16 cellular contexts compared by ENCODE assay signal in the genomic region with DNA sequence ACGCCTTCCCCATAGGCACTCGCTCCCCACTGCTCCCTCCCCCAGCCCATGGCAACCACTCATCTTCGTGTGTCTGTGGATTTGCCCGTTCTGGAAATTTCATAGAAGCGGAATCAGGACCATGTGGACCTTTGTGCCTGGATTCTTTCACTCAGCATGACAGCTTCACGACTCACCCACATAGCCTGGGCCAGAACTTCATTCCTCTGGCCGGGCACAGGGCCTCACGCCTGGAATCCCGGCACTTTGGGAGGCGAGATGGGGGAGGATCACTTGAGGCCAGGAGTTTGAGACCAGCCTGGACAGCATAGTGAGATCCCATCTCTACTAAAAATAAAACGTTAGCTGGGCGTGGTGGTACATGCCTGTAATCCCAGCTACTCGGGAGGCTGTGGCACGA. TPM values are rescaled to one million over a fixed set of nuclear protein-coding genes. Genes with fewer than 3 reads are reported as not detected.
A peak's percentile ranks its signal among the peaks of the same experiment; 100 is the strongest.
DNase-seq lines count a peak whose midpoint lies in the region; ATAC-seq and TF ChIP-seq lines count a peak whose summit lies in the region.
"Had no signal": no experiment of that assay in that cellular context is flagged by ENCODE, and none has a peak within 500 bp of the region (broad histone marks: within the 10 kb centered on the region; RNA-seq: fewer than 3 reads in every experiment).

No MANE protein-coding gene starts in this region.

- H3K36me3 ChIP-seq in SK-N-SH (replicated peaks in 1 of 2; ENCODE audit: control insufficient read depth in 1 of 2, insufficient read depth in 2 of 2, low read length in 1 of 2) (no peaks in the 10 kb centered on the region), OCI-LY7 (ENCODE audit: insufficient read depth, low read length) (no peaks in the 10 kb centered on the region)

- H2AFZ ChIP-seq in SK-N-SH (ENCODE audit: low read depth) (no peak overlapping the region), OCI-LY7 (ENCODE audit: low read length) (no peak overlapping the region)

- 74% methylated on average over 14 of the region's 14 CpGs for WGBS in SK-N-SH (ENCODE audit: low lambda C conversion rate)

- peaks cover 0 to 15% of the 10 kb centered on the region in 2 experiments; a peak in 1 of 4 replicates for H3K4me1 ChIP-seq in SK-N-SH (ENCODE audit: control insufficient read depth in 1 of 2, insufficient read depth in 2 of 2, low read depth in 1 of 2, low read length in 1 of 2)
- H3K4me1 ChIP-seq in OCI-LY7 (ENCODE audit: insufficient read depth, low read length, poor library complexity, severe bottlenecking), result peaks cover 8% of the 10 kb centered on the region

- H3K9me3 ChIP-seq in SK-N-SH (no peaks in the 10 kb centered on the region), OCI-LY7 (ENCODE audit: low read length) (no peaks in the 10 kb centered on the region)

- no peak overlapping the region for H3K27ac Mint-ChIP-seq in activated T-helper 1 cell treated with anti-CD3 and anti-CD28 coated beads, Interleukin-12 subunit alpha, Interleukin-12 subunit beta, Interleukin-2, Interleukin-4 antibody, amounts not matched to agents 30 ng/mL and 10 ng/mL and 1 ng/mL, durations not matched to agents 14 hours and 24 hours and 36 hours
- peak overlapping the region; percentile 97 to 100 (median 99) for H3K27ac Mint-ChIP-seq in naive B cell
- H3K27ac Mint-ChIP-seq: type B pancreatic cell had no signal

- no peaks in the 10 kb centered on the region for H3F3A ChIP-seq in SK-N-SH (replicated peaks; ENCODE audit: insufficient read depth)

- no peaks in the 10 kb centered on the region; the same call in 1 of the 2 replicates for H3K27me3 ChIP-seq in SK-N-SH (ENCODE audit: insufficient read depth)

- no peaks in the 10 kb centered on the region for H4K20me1 ChIP-seq in SK-N-SH (ENCODE audit: insufficient read depth)
- H4K20me1 ChIP-seq in OCI-LY7 (ENCODE audit: insufficient read depth, low read length), result no peaks in the 10 kb centered on the region

- H3K27me3 Mint-ChIP-seq in activated T-helper 1 cell treated with anti-CD3 and anti-CD28 coated beads, Interleukin-12 subunit alpha, Interleukin-12 subunit beta, Interleukin-2, Interleukin-4 antibody, amounts not matched to agents 30 ng/mL and 10 ng/mL and 1 ng/mL, durations not matched to agents 14 hours and 24 hours and 36 hours (ENCODE audit: insufficient read depth), result peaks cover 29% of the 10 kb centered on the region
- peaks cover 6 to 10% (median 8%) of the 10 kb centered on the region in 3 donors for H3K27me3 Mint-ChIP-seq in naive B cell
- H3K27me3 Mint-ChIP-seq: type B pancreatic cell had no signal

- BruUV-seq in OCI-LY7 (replicated peaks; lab: Mats Ljungman, UMichigan), result no TSS peak

- ATAC-seq in SK-N-SH treated with all-trans-retinoic acid at 6 μM for 48 hours (no peak), naive B cell (ENCODE audit: low read depth in 2 of 2) (no peak)
- ATAC-seq: left ventricle myocardium superior, Panc1 had no signal

- H3K27ac ChIP-seq in SK-N-SH (ENCODE audit: low read depth in 2 of 2, low read length in 1 of 2), result no peak overlapping the region
- no peak overlapping the region for H3K27ac ChIP-seq in OCI-LY7 (ENCODE audit: low read depth, low read length, poor library complexity, severe bottlenecking)

- no peaks in the 10 kb centered on the region for H3K9me3 Mint-ChIP-seq in activated T-helper 1 cell treated with anti-CD3 and anti-CD28 coated beads, Interleukin-12 subunit alpha, Interleukin-12 subunit beta, Interleukin-2, Interleukin-4 antibody, amounts not matched to agents 30 ng/mL and 10 ng/mL and 1 ng/mL, durations not matched to agents 14 hours and 24 hours and 36 hours
- H3K9me3 Mint-ChIP-seq in naive B cell, result no peaks in the 10 kb centered on the region
- H3K9me3 Mint-ChIP-seq: type B pancreatic cell had no signal

- H3K4me1 Mint-ChIP-seq in activated T-helper 1 cell treated with anti-CD3 and anti-CD28 coated beads, Interleukin-12 subunit alpha, Interleukin-12 subunit beta, Interleukin-2, Interleukin-4 antibody, amounts not matched to agents 30 ng/mL and 10 ng/mL and 1 ng/mL, durations not matched to agents 14 hours and 24 hours and 36 hours (ENCODE audit: low read depth), result peaks cover 20% of the 10 kb centered on the region
- peaks cover 35 to 49% (median 45%) of the 10 kb centered on the region in 3 donors for H3K4me1 Mint-ChIP-seq in naive B cell

- no peak overlapping the region for H3K4me3 ChIP-seq in SK-N-SH (ENCODE audit: low read depth in 2 of 2, low read length in 1 of 2)
- no peak overlapping the region for H3K4me3 ChIP-seq in OCI-LY7 (ENCODE audit: low read depth, low read length, poor library complexity, severe bottlenecking)
- H3K4me3 ChIP-seq: smooth muscle cell had no signal

- peak overlapping the region; percentile 77 for H3K4me3 Mint-ChIP-seq in activated T-helper 1 cell treated with anti-CD3 and anti-CD28 coated beads, Interleukin-12 subunit alpha, Interleukin-12 subunit beta, Interleukin-2, Interleukin-4 antibody, amounts not matched to agents 30 ng/mL and 10 ng/mL and 1 ng/mL, durations not matched to agents 14 hours and 24 hours and 36 hours
- H3K4me3 Mint-ChIP-seq in naive B cell, result peak overlapping the region; percentile 75 to 94 (median 90)
- H3K4me3 Mint-ChIP-seq: type B pancreatic cell had no signal

- TF ChIP-seq CTCF in SK-N-SH (IDR thresholded peaks at IDR 0.05) (no peak), OCI-LY7 (conservative IDR thresholded peaks at IDR 0.05; ENCODE audit: low read length) (no peak)

- H3K79me2 ChIP-seq in SK-N-SH (ENCODE audit: insufficient read depth) (no peaks in the 10 kb centered on the region), OCI-LY7 (ENCODE audit: insufficient read depth, low read depth, low read length) (no peaks in the 10 kb centered on the region)

- no peak for TF ChIP-seq RAD21 in SK-N-SH (IDR thresholded peaks at IDR 0.05; ENCODE audit: low read length)

- CTCF ChIA-PET in SK-N-SH (lab: Yijun Ruan, JAX), result interaction anchor here (0.8 to 1.3 kb wide), 3 partner anchors 13 to 115 kb away, joined by 3 to 4 read pairs (median 3); partner anchors contain the start of gene AGPAT2
- CTCF ChIA-PET in OCI-LY7 (lab: Charles Lee; ENCODE audit: unreplicated experiment), result no interaction called here

- no peak overlapping the region for H3K9ac ChIP-seq in SK-N-SH

- POLR2A ChIA-PET in SK-N-SH (lab: Yijun Ruan, JAX) (interaction anchor here (1.0 kb wide), 1 partner anchor 28 kb away, joined by 3 read pairs; no protein-coding TSS in a partner anchor), OCI-LY7 (lab: Charles Lee) (no interaction called here)

- intact Hi-C loops in activated T-helper 1 cell treated with anti-CD3 and anti-CD28 coated beads, Interleukin-12 subunit alpha, Interleukin-12 subunit beta, Interleukin-2, Interleukin-4 antibody, amounts not matched to agents 30 ng/mL and 10 ng/mL and 1 ng/mL, durations not matched to agents 14 hours and 24 hours and 36 hours (cut with micrococcal nuclease), result no loop called here
- intact Hi-C loops in OCI-LY7 (cut with micrococcal nuclease; ENCODE audit: unreplicated experiment), result no loop called here

- no peaks in the 10 kb centered on the region for H3K36me3 Mint-ChIP-seq in activated T-helper 1 cell treated with anti-CD3 and anti-CD28 coated beads, Interleukin-12 subunit alpha, Interleukin-12 subunit beta, Interleukin-2, Interleukin-4 antibody, amounts not matched to agents 30 ng/mL and 10 ng/mL and 1 ng/mL, durations not matched to agents 14 hours and 24 hours and 36 hours (ENCODE audit: low read depth)
- H3K36me3 Mint-ChIP-seq in naive B cell, result no peaks in the 10 kb centered on the region
- H3K36me3 Mint-ChIP-seq: type B pancreatic cell had no signal

- no peak for DNase-seq in SK-N-SH
- DNase-seq in activated T-helper 1 cell treated with anti-CD3 and anti-CD28 coated beads, Interleukin-12 subunit alpha, Interleukin-12 subunit beta, Interleukin-2, Interleukin-4 antibody, amounts not matched to agents 30 ng/mL and 10 ng/mL and 1 ng/mL, durations not matched to agents 14 hours and 24 hours and 36 hours (ENCODE audit: low spot score), result no peak
- no peak for DNase-seq in naive B cell
- no peak for DNase-seq in OCI-LY7 (ENCODE audit: low spot score)
- DNase-seq in DMS79 (lab: John Stamatoyannopoulos, UW), result no peak
- DNase-seq: 8988T; effector CD4-positive, alpha-beta T cell; left ventricle myocardium superior; NCI-H1048; NCI-H2227 treated with DMSO at 0.1 percent for 48 hours; T1000 had no signal

- H3K4me2 ChIP-seq in SK-N-SH, result no peak overlapping the region
- no peak overlapping the region for H3K4me2 ChIP-seq in OCI-LY7 (ENCODE audit: low read length)
- H3K4me2 ChIP-seq: smooth muscle cell had no signal

- H3K9me2 ChIP-seq in SK-N-SH, result no peaks in the 10 kb centered on the region
- no peaks in the 10 kb centered on the region for H3K9me2 ChIP-seq in OCI-LY7 (ENCODE audit: insufficient read depth, low read length)

- TF ChIP-seq EP300 in SK-N-SH (IDR thresholded peaks at IDR 0.05; ENCODE audit: borderline replicate concordance in 1 of 2, low read depth in 1 of 2, low read length in 1 of 2), result no peak

RNA-seq across cellular contexts. Expression of gene DIPK1B, which starts 12.1 kb away (rescaled TPM):
- 24.5 and 27.1 TPM in 2 replicates for polyA plus RNA-seq in SK-N-SH (2012; rRNA removed)
- 10.2 and 18.9 TPM in 2 replicates for polyA plus RNA-seq in SK-N-SH (2012; cell fraction: cytosol; rRNA removed)
- polyA plus RNA-seq in SK-N-SH (2012; cell fraction: nucleus; rRNA removed), result 29.2 and 33.2 TPM in 2 replicates
- total RNA-seq in activated T-helper 1 cell treated with anti-CD3 and anti-CD28 coated beads, Interleukin-12 subunit alpha, Interleukin-12 subunit beta, Interleukin-2, Interleukin-4 antibody, amounts not matched to agents 30 ng/mL and 10 ng/mL and 1 ng/mL, durations not matched to agents 14 hours and 24 hours and 36 hours, result 0.47 and 0.88 TPM in 2 replicates
- polyA plus RNA-seq in naive B cell (ENCODE audit: low read depth in 6 of 6), result 10 to 100 TPM in 4 of 6 donors, 1 to 10 TPM in 1, under 1 TPM in 1; 0.91 to 71.6 (median 15.1) TPM
- total RNA-seq in OCI-LY7 (2014; rRNA removed; shearing (Covaris generic)), result 13.3 and 13.9 TPM in 2 replicates
- 0.30 and 0.74 TPM in 2 replicates for total RNA-seq in OCI-LY7 (2022)

RNA-seq across cellular contexts. Expression of gene AGPAT2, which starts 13.1 kb away (rescaled TPM):
- polyA plus RNA-seq in SK-N-SH (2012; rRNA removed) (41.8 and 46.8 TPM in 2 replicates), naive B cell (ENCODE audit: low read depth in 6 of 6) (10 to 100 TPM; 36.1 to 59.9 (median 48.0) TPM)
- polyA plus RNA-seq in SK-N-SH (2012; cell fraction: cytosol; rRNA removed), result 16.8 and 33.3 TPM in 2 replicates
- 50.8 and 59.5 TPM in 2 replicates for polyA plus RNA-seq in SK-N-SH (2012; cell fraction: nucleus; rRNA removed)
- 24.7 and 25.0 TPM in 2 replicates for total RNA-seq in activated T-helper 1 cell treated with anti-CD3 and anti-CD28 coated beads, Interleukin-12 subunit alpha, Interleukin-12 subunit beta, Interleukin-2, Interleukin-4 antibody, amounts not matched to agents 30 ng/mL and 10 ng/mL and 1 ng/mL, durations not matched to agents 14 hours and 24 hours and 36 hours
- total RNA-seq in OCI-LY7 (2014; rRNA removed; shearing (Covaris generic)), result 20.8 and 29.6 TPM in 2 replicates
- 15.2 and 18.3 TPM in 2 replicates for total RNA-seq in OCI-LY7 (2022)

RNA-seq across cellular contexts. Expression of gene EGFL7, which starts 37.6 kb away (rescaled TPM):
- polyA plus RNA-seq in SK-N-SH (2012; rRNA removed), result 39.8 and 43.0 TPM in 2 replicates
- polyA plus RNA-seq in SK-N-SH (2012; cell fraction: cytosol; rRNA removed), result 16.4 and 32.5 TPM in 2 replicates
- 32.6 and 35.1 TPM in 2 replicates for polyA plus RNA-seq in SK-N-SH (2012; cell fraction: nucleus; rRNA removed)
- total RNA-seq in activated T-helper 1 cell treated with anti-CD3 and anti-CD28 coated beads, Interleukin-12 subunit alpha, Interleukin-12 subunit beta, Interleukin-2, Interleukin-4 antibody, amounts not matched to agents 30 ng/mL and 10 ng/mL and 1 ng/mL, durations not matched to agents 14 hours and 24 hours and 36 hours, result 2.4 and 2.5 TPM in 2 replicates
- under 1 TPM in 2 of 6 donors, not detected in 4; 0.33 TPM for polyA plus RNA-seq in naive B cell (ENCODE audit: low read depth in 6 of 6)
- not detected in 2 replicates for total RNA-seq in OCI-LY7 (2014; rRNA removed; shearing (Covaris generic))
- total RNA-seq in OCI-LY7 (2022), result not detected in 2 replicates

RNA-seq across cellular contexts. Expression of gene LCN10, which starts 42.4 kb away (rescaled TPM):
- polyA plus RNA-seq in SK-N-SH (2012; rRNA removed) (not detected in 2 replicates), naive B cell (ENCODE audit: low read depth in 6 of 6) (10 to 100 TPM; 46.1 to 86.0 (median 65.3) TPM)
- not detected in 2 replicates for polyA plus RNA-seq in SK-N-SH (2012; cell fraction: cytosol; rRNA removed)
- polyA plus RNA-seq in SK-N-SH (2012; cell fraction: nucleus; rRNA removed), result not detected in 2 replicates
- total RNA-seq in activated T-helper 1 cell treated with anti-CD3 and anti-CD28 coated beads, Interleukin-12 subunit alpha, Interleukin-12 subunit beta, Interleukin-2, Interleukin-4 antibody, amounts not matched to agents 30 ng/mL and 10 ng/mL and 1 ng/mL, durations not matched to agents 14 hours and 24 hours and 36 hours, result 0.39 and 0.59 TPM in 2 replicates
- total RNA-seq in OCI-LY7 (2014; rRNA removed; shearing (Covaris generic)), result not detected in 2 replicates
- total RNA-seq in OCI-LY7 (2022), result not detected in 2 replicates
- total RNA-seq: astrocyte, smooth muscle cell had no signal
- polyA plus RNA-seq: smooth muscle cell had no signal

RNA-seq across cellular contexts. Expression of gene LCN6, which starts 48.0 kb away (rescaled TPM):
- polyA plus RNA-seq in SK-N-SH (2012; rRNA removed) (not detected in 2 replicates), naive B cell (ENCODE audit: low read depth in 6 of 6) (not detected)
- polyA plus RNA-seq in SK-N-SH (2012; cell fraction: cytosol; rRNA removed), result not detected in 2 replicates
- polyA plus RNA-seq in SK-N-SH (2012; cell fraction: nucleus; rRNA removed), result not detected in 2 replicates
- total RNA-seq in activated T-helper 1 cell treated with anti-CD3 and anti-CD28 coated beads, Interleukin-12 subunit alpha, Interleukin-12 subunit beta, Interleukin-2, Interleukin-4 antibody, amounts not matched to agents 30 ng/mL and 10 ng/mL and 1 ng/mL, durations not matched to agents 14 hours and 24 hours and 36 hours, result not detected in 2 replicates
- total RNA-seq in OCI-LY7 (2014; rRNA removed; shearing (Covaris generic)), result not detected in 2 replicates
- total RNA-seq in OCI-LY7 (2022), result not detected in 2 replicates
- total RNA-seq: astrocyte, smooth muscle cell had no signal
- polyA plus RNA-seq: smooth muscle cell had no signal
